In genomic region chr3:48918388-48919214, GRCh38 we compare ENCODE assay signal across 8 cellular contexts. TPM values are rescaled to one million over a fixed set of nuclear protein-coding genes. Genes with fewer than 3 reads are reported as not detected.
A peak's percentile ranks its signal among the peaks of the same experiment; 100 is the strongest.
DNase-seq lines count a peak whose midpoint lies in the region; ATAC-seq and TF ChIP-seq lines count a peak whose summit lies in the region.

Gene ARIH2 (plus strand): TSS chr3:48918842. CDS start chr3:48927559, 8,717 bp downstream.

- no peak within 1 kb of the TSS for H3K23ac ChIP-seq in trophoblast cell (ENCODE audit: low read length)

- H4K8ac ChIP-seq in trophoblast cell (ENCODE audit: low read depth, low read length), result peak within 1 kb of the TSS; percentile 58

- H3K4ac ChIP-seq in trophoblast cell (ENCODE audit: low read depth, low read length), result peak within 1 kb of the TSS; percentile 82

- in situ Hi-C loops in transverse colon (cut with MboI; ENCODE audit: low pct_ligation_motif_present in 1 of 4, low pct_unique_long_range_greater_than_20kb in 1 of 4, low sequenced_read_pairs in 3 of 4), result no loop called here

- POLR2A ChIA-PET in GM10248 (lab: Yijun Ruan, JAX), result interaction anchor here (0.6 to 1.9 kb wide), 5 partner anchors 10 to 1493 kb away, joined by 3 to 6 read pairs (median 4); partner anchors contain the start of gene SLC25A20
- POLR2A ChIA-PET in HEK293T (lab: Yijun Ruan, JAX), result interaction anchor here (1.0 to 2.8 kb wide), 18 partner anchors 8 to 198 kb away, joined by 3 to 24 read pairs (median 3); partner anchors contain the start of genes PRKAR2A, SLC25A20 and WDR6

- H3K9me3 ChIP-seq in SU-DHL-6 (ENCODE audit: insufficient read depth, low read length), result no peaks in the 10 kb centered on the region
- H3K9me3 ChIP-seq in trophoblast cell (ENCODE audit: insufficient read depth, low read depth, low read length), result no peaks in the 10 kb centered on the region
- no peaks in the 10 kb centered on the region for H3K9me3 ChIP-seq in transverse colon

- H3K14ac ChIP-seq in trophoblast cell (ENCODE audit: low read length), result peak within 1 kb of the TSS; percentile 80

- H4K12ac ChIP-seq in trophoblast cell (ENCODE audit: low read depth, low read length), result peak within 1 kb of the TSS; percentile 81

- TF ChIP-seq CTCF in GM10248 (IDR thresholded peaks at IDR 0.05; ENCODE audit: control extremely low read depth, extremely low read depth, low read depth, missing control alignments) (peak; percentile 34), SU-DHL-6 (IDR thresholded peaks at IDR 0.05; ENCODE audit: insufficient read depth, low read length, poor library complexity, severe bottlenecking) (no peak), transverse colon (IDR thresholded peaks at IDR 0.05) (peak in 1 of 5 experiments; percentile 47)

- peak within 1 kb of the TSS; percentile 78 for H3K4me3 ChIP-seq in SU-DHL-6 (ENCODE audit: insufficient read depth, low read length, poor library complexity, severe bottlenecking)
- peak within 1 kb of the TSS; percentile 97 for H3K4me3 ChIP-seq in trophoblast cell (ENCODE audit: low read depth, low read length)
- peak within 1 kb of the TSS; percentile 85 to 99 (median 92) for H3K4me3 ChIP-seq in transverse colon

- TF ChIP-seq EP300 in transverse colon (IDR thresholded peaks at IDR 0.05; ENCODE audit: low read depth), result no peak

- ATAC-seq in Right ventricle myocardium superior (ENCODE audit: poor library complexity), result peak; percentile 97

- 0 out of 2 replicates have a peak, but pooled peaks cover 6% of the 10 kb centered on the region for H4K20me1 ChIP-seq in SU-DHL-6 (ENCODE audit: low read depth, low read length)

- H3K79me2 ChIP-seq in SU-DHL-6 (ENCODE audit: insufficient read depth, low read length) (peaks cover 47% of the 10 kb centered on the region), trophoblast cell (ENCODE audit: control insufficient read depth, insufficient read depth, low read length, poor library complexity) (peaks cover 22% of the 10 kb centered on the region)

- H4K91ac ChIP-seq in trophoblast cell (ENCODE audit: low read depth, low read length), result peak within 1 kb of the TSS; percentile 86

- peak within 1 kb of the TSS; percentile 93 for H3K9ac ChIP-seq in SU-DHL-6 (ENCODE audit: low read length)
- peak within 1 kb of the TSS; percentile 99 for H3K9ac ChIP-seq in trophoblast cell (ENCODE audit: low read length)

- H3K18ac ChIP-seq in trophoblast cell (ENCODE audit: low read length), result peak within 1 kb of the TSS; percentile 49

- H2BK120ac ChIP-seq in trophoblast cell (ENCODE audit: insufficient read depth, low read length, poor library complexity), result peak within 1 kb of the TSS; percentile 68

- H2AFZ ChIP-seq in SU-DHL-6 (ENCODE audit: low read depth, low read length, severe bottlenecking), result peak within 1 kb of the TSS; percentile 36
- H2AFZ ChIP-seq in trophoblast cell (ENCODE audit: insufficient read depth, low read length, poor library complexity), result peak within 1 kb of the TSS; percentile 99

- intact Hi-C loops in Right ventricle myocardium superior (cut with DNase I) (no loop called here), transverse colon (cut with DNase I; ENCODE audit: low total_unique reads) (no loop called here)

- H3K79me1 ChIP-seq in trophoblast cell (ENCODE audit: low read length), result peaks cover 13% of the 10 kb centered on the region

- H3K4me1 ChIP-seq in trophoblast cell (ENCODE audit: control insufficient read depth in 1 of 2, insufficient read depth in 2 of 2, low read length in 2 of 2) (peaks cover 4 to 6% of the 10 kb centered on the region in 2 experiments), transverse colon (peaks cover 7 to 35% (median 25%) of the 10 kb centered on the region in 4 donors)

- no CpG with 5 or more reads among the region's 97 CpGs for WGBS in trophoblast cell (ENCODE audit: extremely low coverage, insufficient coverage, insufficient read length)
- 0% methylated on average over 92 of the region's 97 CpGs; no CpG with 5 or more reads in 1 of the 2 donors for WGBS in transverse colon (ENCODE audit: low coverage in 1 of 2), 2 donors

- no peaks in the 10 kb centered on the region for H3K9me2 ChIP-seq in SU-DHL-6 (replicated peaks; ENCODE audit: insufficient read depth, low read length)

- H2BK5ac ChIP-seq in trophoblast cell (ENCODE audit: low read depth, low read length, poor library complexity), result peak within 1 kb of the TSS; percentile 91

- H2BK12ac ChIP-seq in trophoblast cell (ENCODE audit: low read length), result no peak within 1 kb of the TSS

- peak within 1 kb of the TSS; percentile 88 for H3K27ac ChIP-seq in SU-DHL-6 (ENCODE audit: low read depth, low read length)
- H3K27ac ChIP-seq in trophoblast cell (ENCODE audit: low read depth, low read length), result peak within 1 kb of the TSS; percentile 88
- peak within 1 kb of the TSS; percentile 95 to 100 (median 99) for H3K27ac ChIP-seq in transverse colon

- peak within 1 kb of the TSS; percentile 98 for H3K4me2 ChIP-seq in SU-DHL-6 (ENCODE audit: low read depth, low read length, poor library complexity, severe bottlenecking)
- peak within 1 kb of the TSS; percentile 68 for H3K4me2 ChIP-seq in trophoblast cell (ENCODE audit: low read length)

- H3K36me3 ChIP-seq in SU-DHL-6 (ENCODE audit: low read length) (peaks cover 8% of the 10 kb centered on the region; the same call in 1 of the 2 replicates), trophoblast cell (ENCODE audit: control insufficient read depth in 1 of 2, insufficient read depth in 2 of 2, low read length in 2 of 2) (peaks cover 2 to 7% of the 10 kb centered on the region in 2 experiments), transverse colon (peaks cover 0 to 14% (median under 1%) of the 10 kb centered on the region in 4 donors)

- peaks cover 17% of the 10 kb centered on the region for H3F3A ChIP-seq in SU-DHL-6 (ENCODE audit: insufficient read depth)

- DNase-seq in GM10248 (ENCODE audit: extremely low spot score) (peak; percentile 97), HEK293T (ENCODE audit: extremely low spot score) (peak; percentile 97), MV-4-11 (lab: John Stamatoyannopoulos, UW) (peak; percentile 93), Right ventricle myocardium superior (peak; percentile 97), trophoblast cell (peak; percentile 93 to 96), transverse colon (peak; percentile 94)
- DNase-seq in activated naive CD8-positive, alpha-beta T cell treated with anti-CD3 and anti-CD28 coated beads, Interleukin-2, amount 50 U/mL, for 16 hours (ENCODE audit: low read depth, low spot score), result peak; percentile 72

- CTCF ChIA-PET in GM10248 (lab: Yijun Ruan, JAX), result interaction anchor here (1.0 to 3.2 kb wide), 11 partner anchors 11 to 461 kb away, joined by 3 to 27 read pairs (median 6); partner anchors contain the start of gene SLC25A20
- CTCF ChIA-PET in HEK293T (lab: Yijun Ruan, JAX), result interaction anchor here (0.9 to 1.5 kb wide), 2 partner anchors 9 to 69 kb away, joined by 3 read pairs; no protein-coding TSS in a partner anchor

- H2AK5ac ChIP-seq in trophoblast cell (ENCODE audit: low read length), result no peak within 1 kb of the TSS

- H3K27me3 ChIP-seq in SU-DHL-6 (ENCODE audit: low read length), result no peaks in the 10 kb centered on the region
- H3K27me3 ChIP-seq in trophoblast cell (ENCODE audit: insufficient read depth, low read length), result no peaks in the 10 kb centered on the region
- H3K27me3 ChIP-seq in transverse colon, result no peaks in the 10 kb centered on the region

- TF ChIP-seq POLR2A in transverse colon (IDR thresholded peaks at IDR 0.05), result peak; percentile 87

TF ChIP-seq in HEK293T, 16 proteins besides CTCF, POLR2A, EP300 and RAD21:
- TF ChIP-seq ELF4 (IDR thresholded peaks at IDR 0.05), result peak; percentile 84
- no peak for TF ChIP-seq BHLHE40 (IDR thresholded peaks at IDR 0.05; ENCODE audit: borderline replicate concordance)
- TF ChIP-seq FOXK2 (IDR thresholded peaks at IDR 0.05), result no peak
- 0 out of 2 replicates have a peak, but pooled peaks have one; percentile 35 for TF ChIP-seq L3MBTL2 (conservative IDR thresholded peaks at IDR 0.05)
- TF ChIP-seq ZNF384 (IDR thresholded peaks at IDR 0.05), result no peak
- no peak for TF ChIP-seq FOXM1 (IDR thresholded peaks at IDR 0.05; ENCODE audit: borderline replicate concordance)
- TF ChIP-seq NFRKB (IDR thresholded peaks at IDR 0.05), result no peak
- no peak; the same call in 1 of the 2 replicates for TF ChIP-seq LEF1 (IDR thresholded peaks at IDR 0.05; ENCODE audit: borderline replicate concordance)

RNA-seq across cellular contexts. Expression of gene ARIH2, which starts in this region (rescaled TPM):
- total RNA-seq in Right ventricle myocardium superior (164 TPM), transverse colon (100 to 1,000 TPM in 3 of 4 donors, 10 to 100 TPM in 1; 82.6 to 269 (median 115) TPM)
- 50.1 and 52.1 TPM in 2 replicates for polyA plus RNA-seq in trophoblast cell (2013)

Comparison
In these comparisons a context has a peak if more than half of its experiments do, and no peak if none do; other contexts are left out.
1. Peak in every context shown above with its lines: DNase-seq, ATAC-seq, H3K4me3 ChIP-seq and H3K27ac ChIP-seq.